Comparison of ENCODE assay signal across 8 cellular contexts in the genomic region with DNA sequence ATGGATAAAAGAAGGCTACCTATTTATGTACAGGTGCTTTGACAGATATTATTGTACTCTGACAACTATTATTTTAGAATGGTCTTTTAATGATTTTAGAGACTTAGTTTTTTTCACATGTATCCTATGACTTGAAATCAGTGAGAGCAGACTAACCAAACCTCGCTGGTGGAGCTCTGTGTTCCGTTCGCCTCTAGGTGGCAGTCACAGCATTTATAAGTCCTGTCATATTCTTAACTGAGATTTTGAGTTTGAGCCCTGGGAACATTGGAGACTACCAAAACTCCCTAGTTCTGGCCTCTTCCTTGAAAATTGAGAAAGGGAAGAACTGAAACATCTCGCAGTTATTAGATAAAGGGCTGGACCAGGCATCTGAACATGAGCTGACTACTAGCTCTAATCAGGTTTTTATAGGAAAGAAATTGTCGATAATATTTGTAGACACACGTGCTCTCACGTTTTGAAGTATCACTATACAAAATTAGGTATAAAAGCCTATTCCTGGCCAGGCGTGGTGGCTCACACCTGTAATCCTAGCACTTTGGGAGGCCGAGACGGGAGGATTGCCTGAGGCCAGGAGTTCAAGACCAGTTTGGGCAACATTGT. TPM values are rescaled to one million over a fixed set of nuclear protein-coding genes. Genes with fewer than 3 reads are reported as not detected.
A peak's percentile ranks its signal among the peaks of the same experiment; 100 is the strongest.
DNase-seq lines count a peak whose midpoint lies in the region; ATAC-seq, FAIRE-seq and TF ChIP-seq lines count a peak whose summit lies in the region.

No MANE protein-coding gene starts in this region.

- POLR2A ChIA-PET in activated B cell treated with CpG ODN at 0.5 μM for 24 hours (lab: Charles Lee), result interaction anchor here (0.7 to 1.7 kb wide), 5 partner anchors 15 to 277 kb away, joined by 3 to 16 read pairs (median 3); partner anchors contain the start of genes ERG28, IFT43, TGFB3 and TTLL5

- H3K27ac ChIP-seq in GM23248 (no peak overlapping the region), caudate nucleus (ENCODE audit: low read depth, low read length) (no peak overlapping the region), kidney (ENCODE audit: low read depth in 2 of 2, low read length in 2 of 2) (no peak overlapping the region)

- peaks cover 27% of the 10 kb centered on the region for H3K36me3 Mint-ChIP-seq in activated B cell treated with CpG ODN at 0.5 μM for 24 hours (ENCODE audit: low read depth)

- no peaks in the 10 kb centered on the region for H3K36me3 ChIP-seq in GM23248 (ENCODE audit: low read depth)
- H3K36me3 ChIP-seq in kidney (ENCODE audit: control insufficient read depth in 1 of 2, insufficient read depth in 2 of 2, low read length in 2 of 2), result peaks cover 2 to 4% of the 10 kb centered on the region in 2 donors

- H3K9me3 ChIP-seq in GM23248 (ENCODE audit: low read depth), result no peaks in the 10 kb centered on the region
- H3K9me3 ChIP-seq in kidney (ENCODE audit: control insufficient read depth in 1 of 2, low read length in 2 of 2), result no peaks in the 10 kb centered on the region

- H3K4me3 Mint-ChIP-seq in activated B cell treated with CpG ODN at 0.5 μM for 24 hours, result no peak overlapping the region

- H3K9ac ChIP-seq in GM23248 (no peak overlapping the region), kidney (ENCODE audit: low read length in 2 of 2) (no peak overlapping the region)

- H4K20me1 ChIP-seq in GM23248 (ENCODE audit: insufficient read depth), result no peaks in the 10 kb centered on the region

- no peaks in the 10 kb centered on the region for H3K9me2 ChIP-seq in GM23248 (ENCODE audit: insufficient read depth)

- peak; percentile 63 for DNase-seq in AG08396 (ENCODE audit: low spot score)
- DNase-seq in GM23248, result peak; percentile 90
- DNase-seq in NCI-H2171 treated with DMSO at 0.1 percent for 48 hours (lab: John Stamatoyannopoulos, UW), result peak; percentile 86
- DNase-seq in activated B cell treated with CpG ODN at 0.5 μM for 24 hours, result no peak
- DNase-seq in caudate nucleus (lab: John Stamatoyannopoulos, UW), result peak in 53 of 61 donors; percentile 7 to 94 (median 50)
- DNase-seq in kidney, result peak; percentile 81
- peak; percentile 61 to 65 for DNase-seq in stimulated activated CD4-positive, alpha-beta T cell treated with anti-CD3 and anti-CD28 coated beads, Interleukin-2, amount 100 ng/mL, for 24 hours

- no peak overlapping the region for H2AFZ ChIP-seq in GM23248

- CTCF ChIA-PET in activated B cell treated with CpG ODN at 0.5 μM for 24 hours (lab: Charles Lee), result interaction anchor here (0.6 to 7.2 kb wide), 24 partner anchors 11 to 936 kb away, joined by 3 to 181 read pairs (median 3); partner anchors contain the start of genes IFT43 and TGFB3

- no peak overlapping the region for H3K27ac Mint-ChIP-seq in activated B cell treated with CpG ODN at 0.5 μM for 24 hours

- H3K27me3 ChIP-seq in GM23248 (replicated peaks; ENCODE audit: insufficient read depth), result no peaks in the 10 kb centered on the region

- H3K4me3 ChIP-seq in GM23248 (no peak overlapping the region), kidney (ENCODE audit: low read length in 2 of 2) (no peak overlapping the region)

- in situ Hi-C loops in GM23248 (cut with MboI), result loop anchor here (25.0 kb wide), 1 partner anchor 678 kb away; the partner anchor contains the start of gene ESRRB

- no peaks in the 10 kb centered on the region for H3K79me2 ChIP-seq in GM23248 (ENCODE audit: insufficient read depth)

- no peak overlapping the region for H3K4me2 ChIP-seq in GM23248 (ENCODE audit: unreplicated experiment)

- ATAC-seq in activated B cell treated with CpG ODN at 0.5 μM for 24 hours (ENCODE audit: low read depth) (peak; percentile 70), GM21381 (IDR thresholded peaks at IDR 0.05; ENCODE audit: unreplicated experiment) (no peak)

- intact Hi-C loops in activated B cell treated with CpG ODN at 0.5 μM for 24 hours (cut with micrococcal nuclease), result loop anchor here (1.0 to 2.0 kb wide), 4 partner anchors 197 to 938 kb away; no protein-coding TSS in a partner anchor
- intact Hi-C loops in kidney (cut with DNase I), result no loop called here

- H3K4me1 Mint-ChIP-seq in activated B cell treated with CpG ODN at 0.5 μM for 24 hours, result no peaks in the 10 kb centered on the region

- WGBS in GM23248 (ENCODE audit: low coverage in 1 of 2, low lambda C conversion rate in 2 of 2, missing lambda C conversion rate in 2 of 2), 2 experiments, result 46% methylated on average over 10 of the region's 10 CpGs

- no peaks in the 10 kb centered on the region for H3K9me3 Mint-ChIP-seq in activated B cell treated with CpG ODN at 0.5 μM for 24 hours

- H3K4me1 ChIP-seq in GM23248 (ENCODE audit: insufficient read depth) (peaks cover 14% of the 10 kb centered on the region), kidney (ENCODE audit: control insufficient read depth in 1 of 2, insufficient read depth in 1 of 2, low read depth in 1 of 2, low read length in 2 of 2) (no peaks in the 10 kb centered on the region)

- peak; percentile 96 for FAIRE-seq in kidney (lab: Jason Lieb, UNC)

- peak; percentile 58 for TF ChIP-seq CTCF in activated B cell treated with CpG ODN at 0.5 μM for 24 hours (IDR thresholded peaks at IDR 0.05)
- TF ChIP-seq CTCF in kidney (IDR thresholded peaks at IDR 0.05; ENCODE audit: borderline replicate concordance, extremely low read depth, insufficient read depth), result peak; percentile 88

- no peaks in the 10 kb centered on the region for H3K27me3 Mint-ChIP-seq in activated B cell treated with CpG ODN at 0.5 μM for 24 hours

- H3F3A ChIP-seq in GM23248 (ENCODE audit: insufficient read depth), result peaks cover 30% of the 10 kb centered on the region

RNA-seq across cellular contexts. Expression of gene TTLL5, which starts 48.3 kb away (rescaled TPM):
- total RNA-seq in GM23248 (2014; rRNA removed; shearing (Covaris generic)), result 14.8 and 17.8 TPM in 2 replicates
- 14.3 and 14.6 TPM in 2 replicates for polyA plus RNA-seq in GM23248 (2016; fragmentation: Nextera tagmentation; extraction: Ambion mirVana)
- 37.9 and 39.1 TPM in 2 replicates for total RNA-seq in activated B cell treated with CpG ODN at 0.5 μM for 24 hours
- total RNA-seq in kidney, result 37.2 TPM
- 16.8 TPM for polyA plus RNA-seq in kidney (ENCODE audit: insufficient read depth, low read depth, low replicate concordance)

RNA-seq across cellular contexts. Expression of gene ERG28, which starts 48.6 kb away (rescaled TPM):
- total RNA-seq in GM23248 (2014; rRNA removed; shearing (Covaris generic)), result 6.6 and 8.9 TPM in 2 replicates
- polyA plus RNA-seq in GM23248 (2016; fragmentation: Nextera tagmentation; extraction: Ambion mirVana) (21.4 and 22.2 TPM in 2 replicates), kidney (ENCODE audit: insufficient read depth, low read depth, low replicate concordance) (34.8 TPM)
- total RNA-seq in activated B cell treated with CpG ODN at 0.5 μM for 24 hours (28.4 and 30.7 TPM in 2 replicates), kidney (17.9 TPM)
